In genomic region chr6:10409766-10410209, GRCh38 we compare ENCODE assay signal across 13 cellular contexts. TPM values are rescaled to one million over a fixed set of nuclear protein-coding genes. Genes with fewer than 3 reads are reported as not detected.
DNase-seq lines count a peak whose midpoint lies in the region; ATAC-seq, FAIRE-seq and TF ChIP-seq lines count a peak whose summit lies in the region.
"Had no signal": no experiment of that assay in that cellular context is flagged by ENCODE, and none has a peak within 500 bp of the region (broad histone marks: within the 10 kb centered on the region; RNA-seq: fewer than 3 reads in every experiment).

No MANE protein-coding gene starts in this region.

- H3K27ac ChIP-seq in left ventricle myocardium inferior (replicated peaks), result no peak overlapping the region
- H3K27ac ChIP-seq in iPS-20b (ENCODE audit: low read length), result no peak overlapping the region
- no peak overlapping the region for H3K27ac ChIP-seq in HepG2 (ENCODE audit: extremely low read length, insufficient read depth, low read length)
- H3K27ac ChIP-seq: dorsolateral prefrontal cortex had no signal

- no peak for FAIRE-seq in HepG2 (lab: Jason Lieb, UNC)
- FAIRE-seq: GM18507 had no signal

- CTCF ChIA-PET in HepG2 (lab: Yijun Ruan, JAX; ENCODE audit: low intra/inter-chr PET ratio, low total read pairs), result no interaction called here

- intact Hi-C loops in left ventricle myocardium inferior (cut with micrococcal nuclease), result no loop called here
- intact Hi-C loops in Right ventricle myocardium inferior (cut with DNase I), result no loop called here
- intact Hi-C loops in HepG2 (cut with micrococcal nuclease; ENCODE audit: unreplicated experiment), result no loop called here

- no peak for TF ChIP-seq CTCF in left ventricle myocardium inferior (IDR thresholded peaks at IDR 0.05; ENCODE audit: borderline replicate concordance)
- no peak for TF ChIP-seq CTCF in HepG2 (CRISPR knock-in tag; IDR thresholded peaks at IDR 0.05)

- H3K79me2 ChIP-seq in HepG2 (ENCODE audit: insufficient read depth, low read length), result no peaks in the 10 kb centered on the region

- no peak overlapping the region for H3K4me2 ChIP-seq in HepG2 (ENCODE audit: low read depth, low read length)

- peaks cover 100% of the 10 kb centered on the region for H3K27me3 ChIP-seq in left ventricle myocardium inferior (ENCODE audit: low read depth)
- peaks cover 100% of the 10 kb centered on the region for H3K27me3 ChIP-seq in iPS-20b (ENCODE audit: insufficient read depth, low read length)
- peaks cover 11 to 70% of the 10 kb centered on the region in 2 experiments for H3K27me3 ChIP-seq in HepG2 (ENCODE audit: control insufficient read depth in 1 of 2, insufficient read depth in 2 of 2, low read length in 2 of 2)

- TF ChIP-seq POLR2A in HepG2 (IDR thresholded peaks at IDR 0.05; ENCODE audit: insufficient read depth in 1 of 2, low read depth in 2 of 2, low read length in 2 of 2), result no peak

- H3K36me3 ChIP-seq in left ventricle myocardium inferior, result no peaks in the 10 kb centered on the region
- H3K36me3 ChIP-seq in iPS-20b (ENCODE audit: insufficient read depth, low read depth, low read length), result no peaks in the 10 kb centered on the region
- no peaks in the 10 kb centered on the region for H3K36me3 ChIP-seq in HepG2 (replicated peaks in 1 of 2; ENCODE audit: control insufficient read depth in 1 of 2, insufficient read depth in 2 of 2, low read length in 2 of 2)

- no peaks in the 10 kb centered on the region for H4K20me1 ChIP-seq in HepG2 (ENCODE audit: insufficient read depth, low read length)

- H3K4me3 ChIP-seq in left ventricle myocardium inferior, result peak overlapping the region; percentile 74
- peak overlapping the region; percentile 10; the same call in 1 of the 2 replicates for H3K4me3 ChIP-seq in iPS-20b (ENCODE audit: low read length)
- no peak overlapping the region for H3K4me3 ChIP-seq in HepG2 (replicated peaks in 1 of 3; ENCODE audit: insufficient read depth in 1 of 3, low read depth in 2 of 3, low read length in 3 of 3)

- H3K27me3 Mint-ChIP-seq in T-helper 17 cell, result peaks cover 53% of the 10 kb centered on the region

- 54% methylated on average over 24 of the region's 28 CpGs for WGBS in HepG2 (ENCODE audit: low lambda C conversion rate)

- H3K27ac Mint-ChIP-seq in T-helper 17 cell, result no peak overlapping the region

- no peak for DNase-seq in left ventricle myocardium inferior
- no peak for DNase-seq in Right ventricle myocardium inferior (ENCODE audit: missing footprints)
- no peak for DNase-seq in T-helper 17 cell
- DNase-seq in HepG2 (ENCODE audit: low spot score), result no peak
- no peak for DNase-seq in NOMO-1 treated with DMSO at 0.1 percent for 48 hours (lab: John Stamatoyannopoulos, UW; ENCODE audit: unreplicated experiment)
- DNase-seq in CD1c-positive myeloid dendritic cell (ENCODE audit: extremely low spot score), result no peak
- DNase-seq: dorsolateral prefrontal cortex, GOT3, NCI-H2029, posterior cingulate gyrus had no signal

- POLR2A ChIA-PET in HepG2 (lab: Yijun Ruan, JAX), result no interaction called here

- no peak overlapping the region for H2AFZ ChIP-seq in HepG2 (ENCODE audit: low read length)

- no peak overlapping the region for H3K9ac ChIP-seq in iPS-20b (ENCODE audit: low read depth, low read length)
- no peak overlapping the region for H3K9ac ChIP-seq in HepG2 (ENCODE audit: insufficient read depth, low read depth, low read length)

- BruUV-seq in HepG2 (replicated peaks; lab: Mats Ljungman, UMichigan), result no TSS peak

- in situ Hi-C loops in HepG2 (cut with HindIII; ENCODE audit: extremely low pct_ligation_motif_present, low pct_unique_long_range_greater_than_20kb), result no loop called here

- peaks cover 11% of the 10 kb centered on the region for H3K4me1 Mint-ChIP-seq in T-helper 17 cell

- H3K4me1 ChIP-seq in left ventricle myocardium inferior (peaks cover 46% of the 10 kb centered on the region), iPS-20b (ENCODE audit: insufficient read depth, low read length) (peaks cover 18% of the 10 kb centered on the region), HepG2 (ENCODE audit: insufficient read depth, low read length) (no peaks in the 10 kb centered on the region)

- no peak for TF ChIP-seq EP300 in HepG2 (IDR thresholded peaks at IDR 0.05; ENCODE audit: low read depth in 2 of 2, low read length in 2 of 2)
- no peak for TF ChIP-seq EP300 in HepG2 (CRISPR knock-in tag; IDR thresholded peaks at IDR 0.05; ENCODE audit: borderline replicate concordance)

- peak overlapping the region; percentile 2 for H3K4me3 Mint-ChIP-seq in T-helper 17 cell

- H3K9me3 ChIP-seq in left ventricle myocardium inferior (replicated peaks), result peaks cover under 1% of the 10 kb centered on the region
- H3K9me3 ChIP-seq in T-helper 17 cell (ENCODE audit: control insufficient read depth, low read length, poor library complexity, severe bottlenecking), result peaks cover 19% of the 10 kb centered on the region
- H3K9me3 ChIP-seq in iPS-20b (ENCODE audit: insufficient read depth, low read depth, low read length), result no peaks in the 10 kb centered on the region; the same call in 1 of the 2 replicates
- no peaks in the 10 kb centered on the region for H3K9me3 ChIP-seq in HepG2 (ENCODE audit: low read length)

- peaks cover 6% of the 10 kb centered on the region for H3K36me3 Mint-ChIP-seq in T-helper 17 cell (ENCODE audit: low read depth)

- no peak for TF ChIP-seq RAD21 in HepG2 (CRISPR knock-in tag; IDR thresholded peaks at IDR 0.05)

- no peak for ATAC-seq in Right ventricle myocardium inferior
- no peak for ATAC-seq in T-helper 17 cell
- no peak for ATAC-seq in HepG2
- ATAC-seq in HG02885 (IDR thresholded peaks at IDR 0.05; ENCODE audit: poor library complexity, unreplicated experiment), result no peak

TF ChIP-seq in HepG2, 621 proteins besides CTCF, POLR2A, EP300 and RAD21:
- TF ChIP-seq ZNF263 (CRISPR knock-in tag; IDR thresholded peaks at IDR 0.05), result no peak
- TF ChIP-seq RAD51 (IDR thresholded peaks at IDR 0.05; ENCODE audit: borderline replicate concordance), result no peak
- TF ChIP-seq SUZ12 (IDR thresholded peaks at IDR 0.05; ENCODE audit: low read depth, low read length), result no peak
- TF ChIP-seq ZNF20 (CRISPR knock-in tag; IDR thresholded peaks at IDR 0.05), result no peak
- TF ChIP-seq ZFP82 (CRISPR knock-in tag; IDR thresholded peaks at IDR 0.05; ENCODE audit: borderline replicate concordance), result no peak
- no peak for TF ChIP-seq ZSCAN5A (CRISPR knock-in tag; IDR thresholded peaks at IDR 0.05; ENCODE audit: borderline replicate concordance)
- no peak for TF ChIP-seq STAT5B (CRISPR knock-in tag; IDR thresholded peaks at IDR 0.05)

RNA-seq across cellular contexts. Expression of gene TFAP2A, which starts 5.1 kb away (rescaled TPM):
- total RNA-seq in left ventricle myocardium inferior (0.66 TPM), Right ventricle myocardium inferior (0.43 TPM), T-helper 17 cell (under 1 TPM; 0.18 to 0.40 TPM), HepG2 (2016; rRNA removed; fragmentation: Illumina TruSeq; extraction: Trizol) (not detected in 2 replicates)
- not detected in 2 replicates for total RNA-seq in HepG2 (2016; cell fraction: cytosol; rRNA removed; fragmentation: Illumina TruSeq; extraction: Trizol; ENCODE audit: low read depth)
- not detected in 2 replicates for total RNA-seq in HepG2 (2016; cell fraction: insoluble cytoplasmic fraction; rRNA removed; fragmentation: Illumina TruSeq; extraction: Trizol)
- total RNA-seq in HepG2 (2016; cell fraction: membrane; rRNA removed; fragmentation: Illumina TruSeq; extraction: Trizol), result not detected in 2 replicates
- not detected in 2 replicates for total RNA-seq in HepG2 (2016; cell fraction: nucleus; rRNA removed; fragmentation: Illumina TruSeq; extraction: Trizol)
- not detected in 2 replicates for polyA plus RNA-seq in HepG2 (2011; rRNA removed)
- 0.04 and 0.09 TPM in 2 replicates for polyA plus RNA-seq in HepG2 (2011; cell fraction: cytosol; rRNA removed)
- not detected in 2 replicates for polyA plus RNA-seq in HepG2 (2011; cell fraction: nucleus; rRNA removed)
- polyA plus RNA-seq in HepG2 (2012), result not detected in 2 replicates
- not detected in 2 replicates for polyA plus RNA-seq in HepG2 (2016; cell fraction: cytosol; fragmentation: Illumina TruSeq; extraction: Trizol; ENCODE audit: low read depth)
- not detected in 2 replicates for polyA plus RNA-seq in HepG2 (2016; cell fraction: insoluble cytoplasmic fraction; fragmentation: Illumina TruSeq; extraction: Trizol; ENCODE audit: low read depth)
- not detected in 2 replicates for polyA plus RNA-seq in HepG2 (2016; cell fraction: membrane; fragmentation: Illumina TruSeq; extraction: Trizol; ENCODE audit: low read depth)
- not detected in 2 replicates for polyA plus RNA-seq in HepG2 (2016; cell fraction: nucleus; fragmentation: Illumina TruSeq; extraction: Trizol; ENCODE audit: insufficient read depth, low read depth)
- 48.3 TPM in 1 of 2 replicates, not detected in the other for polyA minus RNA-seq in HepG2 (2011; rRNA and poly(A)+ RNA removed; ENCODE audit: low replicate concordance)
- 0.99 and 2.1 TPM in 2 replicates for polyA minus RNA-seq in HepG2 (2011; cell fraction: cytosol; rRNA and poly(A)+ RNA removed)
- polyA minus RNA-seq in HepG2 (2011; cell fraction: nucleus; rRNA and poly(A)+ RNA removed), result 0.25 and 1.2 TPM in 2 replicates

Comparison
In these comparisons a context has a peak if more than half of its experiments do, and no peak if none do; other contexts are left out.
1. H3K4me3 ChIP-seq: peak in left ventricle myocardium inferior (single experiment) and iPS-20b (single experiment); none in HepG2 (0 of 3).